Comparison of ENCODE assay signal across 12 cellular contexts in the genomic region with DNA sequence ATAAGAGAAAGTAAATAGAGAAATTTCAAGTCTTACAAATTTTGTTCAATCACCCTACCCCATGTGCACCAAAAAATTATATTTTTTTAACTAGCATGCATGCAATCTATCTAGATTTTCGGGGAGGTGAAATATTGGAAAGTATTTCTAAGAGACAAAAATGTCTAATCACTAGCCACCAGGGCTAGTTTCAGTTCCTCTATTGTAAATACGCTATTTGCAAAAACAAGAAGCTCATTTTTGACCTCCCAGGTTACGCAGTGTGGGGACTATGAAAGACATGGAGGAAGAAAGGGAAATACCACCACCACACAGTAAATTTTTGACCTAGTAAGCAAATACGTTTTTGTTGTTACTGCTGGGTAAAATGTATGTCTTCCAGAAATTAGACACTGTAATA. TPM values are rescaled to one million over a fixed set of nuclear protein-coding genes. Genes with fewer than 3 reads are reported as not detected.
DNase-seq lines count a peak whose midpoint lies in the region; ATAC-seq lines count a peak whose summit lies in the region.
"Had no signal": no experiment of that assay in that cellular context is flagged by ENCODE, and none has a peak within 500 bp of the region (broad histone marks: within the 10 kb centered on the region; RNA-seq: fewer than 3 reads in every experiment).

No MANE protein-coding gene starts in this region.

- peaks cover 2% of the 10 kb centered on the region for H3K4me1 Mint-ChIP-seq in activated naive CD8-positive, alpha-beta T cell treated with anti-CD3 and anti-CD28 coated beads, Interleukin-2, amount 10 ng/mL, durations not matched to agents 7 days and 5 days
- peaks cover 11% of the 10 kb centered on the region for H3K4me1 Mint-ChIP-seq in activated naive CD8-positive, alpha-beta T cell treated with anti-CD3 and anti-CD28 coated beads, Interleukin-2, amount 50 U/mL, for 24 hours
- H3K4me1 Mint-ChIP-seq in stimulated activated naive B cell treated with anti-CD40 and anti-IgM and Interleukin-4, amounts not matched to agents 10 μg/mL and 1 μg/mL and 100 μg/mL, for 72 hours, result peaks cover 5% of the 10 kb centered on the region in 2 donors
- H3K4me1 Mint-ChIP-seq: nephron had no signal

- no peak for DNase-seq in activated naive CD8-positive, alpha-beta T cell treated with anti-CD3 and anti-CD28 coated beads, Interleukin-2, amount 10 ng/mL, durations not matched to agents 7 days and 5 days
- DNase-seq in activated naive CD8-positive, alpha-beta T cell treated with anti-CD3 and anti-CD28 coated beads, Interleukin-2, amount 50 U/mL, for 24 hours, result no peak
- DNase-seq in Jurkat, Clone E6-1 (ENCODE audit: low read depth, low spot score), result no peak
- DNase-seq in stimulated activated naive B cell treated with anti-CD40 and anti-IgM and Interleukin-4, amounts not matched to agents 10 μg/mL and 1 μg/mL and 100 μg/mL, for 72 hours, result peak; percentile 15
- no peak for DNase-seq in mesenteric fat pad (ENCODE audit: low spot score)
- DNase-seq in NCI-H2081 (lab: John Stamatoyannopoulos, UW), result no peak
- DNase-seq in stimulated activated naive CD8-positive, alpha-beta T cell treated with anti-CD3 and anti-CD28 coated beads, Interleukin-15, Interleukin-2, amounts not matched to agents 100 U/mL and 50 U/mL, for 24 hours, result no peak
- DNase-seq: cerebellar nuclear complex, KG1, upper lobe of right lung had no signal

- peak overlapping the region; percentile 14 for H3K4me3 Mint-ChIP-seq in activated naive CD8-positive, alpha-beta T cell treated with anti-CD3 and anti-CD28 coated beads, Interleukin-2, amount 10 ng/mL, durations not matched to agents 7 days and 5 days
- no peak overlapping the region for H3K4me3 Mint-ChIP-seq in activated naive CD8-positive, alpha-beta T cell treated with anti-CD3 and anti-CD28 coated beads, Interleukin-2, amount 50 U/mL, for 24 hours
- no peak overlapping the region for H3K4me3 Mint-ChIP-seq in stimulated activated naive B cell treated with anti-CD40 and anti-IgM and Interleukin-4, amounts not matched to agents 10 μg/mL and 1 μg/mL and 100 μg/mL, for 72 hours

- POLR2A ChIA-PET in activated naive CD8-positive, alpha-beta T cell treated with anti-CD3 and anti-CD28 coated beads, Interleukin-2, amount 10 ng/mL, durations not matched to agents 7 days and 5 days (lab: Charles Lee), result no interaction called here

- H3K27me3 Mint-ChIP-seq in activated naive CD8-positive, alpha-beta T cell treated with anti-CD3 and anti-CD28 coated beads, Interleukin-2, amount 10 ng/mL, durations not matched to agents 7 days and 5 days, result peaks cover 12% of the 10 kb centered on the region
- H3K27me3 Mint-ChIP-seq in activated naive CD8-positive, alpha-beta T cell treated with anti-CD3 and anti-CD28 coated beads, Interleukin-2, amount 50 U/mL, for 24 hours, result peaks cover 32% of the 10 kb centered on the region
- H3K27me3 Mint-ChIP-seq in stimulated activated naive B cell treated with anti-CD40 and anti-IgM and Interleukin-4, amounts not matched to agents 10 μg/mL and 1 μg/mL and 100 μg/mL, for 72 hours, result peaks cover 12 to 34% of the 10 kb centered on the region in 2 donors

- no peak for ATAC-seq in activated naive CD8-positive, alpha-beta T cell treated with anti-CD3 and anti-CD28 coated beads, Interleukin-2, amount 10 ng/mL, durations not matched to agents 7 days and 5 days (ENCODE audit: low read depth)
- ATAC-seq in activated naive CD8-positive, alpha-beta T cell treated with anti-CD3 and anti-CD28 coated beads, Interleukin-2, amount 50 U/mL, for 24 hours, result no peak
- peak; percentile 60 for ATAC-seq in HG02852 (IDR thresholded peaks at IDR 0.05; ENCODE audit: unreplicated experiment)
- ATAC-seq in stimulated activated naive B cell treated with anti-CD40 and anti-IgM and Interleukin-4, amounts not matched to agents 10 μg/mL and 1 μg/mL and 100 μg/mL, for 72 hours (replicated peaks), result peak; percentile 70 to 73
- ATAC-seq in stimulated activated naive CD8-positive, alpha-beta T cell treated with anti-CD3 and anti-CD28 coated beads, Interleukin-15, Interleukin-2, amounts not matched to agents 100 U/mL and 50 U/mL, for 24 hours, result no peak
- ATAC-seq: upper lobe of right lung had no signal

- H3K27ac Mint-ChIP-seq in activated naive CD8-positive, alpha-beta T cell treated with anti-CD3 and anti-CD28 coated beads, Interleukin-2, amount 10 ng/mL, durations not matched to agents 7 days and 5 days, result no peak overlapping the region
- no peak overlapping the region for H3K27ac Mint-ChIP-seq in activated naive CD8-positive, alpha-beta T cell treated with anti-CD3 and anti-CD28 coated beads, Interleukin-2, amount 50 U/mL, for 24 hours
- no peak overlapping the region for H3K27ac Mint-ChIP-seq in stimulated activated naive B cell treated with anti-CD40 and anti-IgM and Interleukin-4, amounts not matched to agents 10 μg/mL and 1 μg/mL and 100 μg/mL, for 72 hours

- H3K9me3 Mint-ChIP-seq in activated naive CD8-positive, alpha-beta T cell treated with anti-CD3 and anti-CD28 coated beads, Interleukin-2, amount 10 ng/mL, durations not matched to agents 7 days and 5 days, result no peaks in the 10 kb centered on the region
- H3K9me3 Mint-ChIP-seq in activated naive CD8-positive, alpha-beta T cell treated with anti-CD3 and anti-CD28 coated beads, Interleukin-2, amount 50 U/mL, for 24 hours, result no peaks in the 10 kb centered on the region
- no peaks in the 10 kb centered on the region for H3K9me3 Mint-ChIP-seq in stimulated activated naive B cell treated with anti-CD40 and anti-IgM and Interleukin-4, amounts not matched to agents 10 μg/mL and 1 μg/mL and 100 μg/mL, for 72 hours

- H3K4me3 ChIP-seq in Jurkat, Clone E6-1 (ENCODE audit: low read length), result peak overlapping the region; percentile 59; the same call in 1 of the 2 replicates

- H3K36me3 Mint-ChIP-seq in activated naive CD8-positive, alpha-beta T cell treated with anti-CD3 and anti-CD28 coated beads, Interleukin-2, amount 10 ng/mL, durations not matched to agents 7 days and 5 days, result no peaks in the 10 kb centered on the region
- no peaks in the 10 kb centered on the region for H3K36me3 Mint-ChIP-seq in activated naive CD8-positive, alpha-beta T cell treated with anti-CD3 and anti-CD28 coated beads, Interleukin-2, amount 50 U/mL, for 24 hours (ENCODE audit: low read depth)
- H3K36me3 Mint-ChIP-seq in stimulated activated naive B cell treated with anti-CD40 and anti-IgM and Interleukin-4, amounts not matched to agents 10 μg/mL and 1 μg/mL and 100 μg/mL, for 72 hours, result no peaks in the 10 kb centered on the region

RNA-seq across cellular contexts. Expression of a gene that starts 2.3 kb away (rescaled TPM):
- 1 to 10 TPM; 1.3 to 1.6 TPM for total RNA-seq in activated naive CD8-positive, alpha-beta T cell treated with anti-CD3 and anti-CD28 coated beads, Interleukin-2, amount 10 ng/mL, durations not matched to agents 7 days and 5 days
- polyA plus RNA-seq in Jurkat, Clone E6-1 (2012; ENCODE audit: insufficient read depth, insufficient read length), result 0.68 TPM
- total RNA-seq in mesenteric fat pad, result 0.51 TPM

Comparison
In these comparisons a context has a peak if more than half of its experiments do, and no peak if none do; other contexts are left out.
1. ATAC-seq: peak in HG02852 (single experiment) and stimulated activated naive B cell treated with anti-CD40 and anti-IgM and Interleukin-4, amounts not matched to agents 10 μg/mL and 1 μg/mL and 100 μg/mL, for 72 hours (2 of 2); none in activated naive CD8-positive, alpha-beta T cell treated with anti-CD3 and anti-CD28 coated beads, Interleukin-2, amount 10 ng/mL, durations not matched to agents 7 days and 5 days (single experiment), activated naive CD8-positive, alpha-beta T cell treated with anti-CD3 and anti-CD28 coated beads, Interleukin-2, amount 50 U/mL, for 24 hours (single experiment) and stimulated activated naive CD8-positive, alpha-beta T cell treated with anti-CD3 and anti-CD28 coated beads, Interleukin-15, Interleukin-2, amounts not matched to agents 100 U/mL and 50 U/mL, for 24 hours (single experiment).